In genomic region chr17:17680477-17681186, GRCh38 we compare ENCODE assay signal across 8 cellular contexts. TPM values are rescaled to one million over a fixed set of nuclear protein-coding genes. Genes with fewer than 3 reads are reported as not detected.
DNase-seq lines count a peak whose midpoint lies in the region; ATAC-seq and TF ChIP-seq lines count a peak whose summit lies in the region.

No MANE protein-coding gene starts in this region.

- H3K27me3 Mint-ChIP-seq in endothelial cell (ENCODE audit: unreplicated experiment) (peaks cover 11% of the 10 kb centered on the region), progenitor cell of endocrine pancreas (no peaks in the 10 kb centered on the region)

- peak overlapping the region; percentile 79 for H3K4me3 Mint-ChIP-seq in endothelial cell (ENCODE audit: unreplicated experiment)
- peak overlapping the region; percentile 66 for H3K4me3 Mint-ChIP-seq in progenitor cell of endocrine pancreas (ENCODE audit: low read depth)

- H2AFZ ChIP-seq in PC-9: peak overlapping the region; percentile 69; the same call in 1 of the 2 replicates

- peak overlapping the region; percentile 45 for H3K4me3 ChIP-seq in GM06990 (replicated peaks; ENCODE audit: low read depth, low read length)
- peak overlapping the region; percentile 73; the same call in 1 of the 2 replicates for H3K4me3 ChIP-seq in PC-9

- no peak for TF ChIP-seq CTCF in GM06990 (IDR thresholded peaks at IDR 0.05; ENCODE audit: insufficient read depth, low read length, poor library complexity, severe bottlenecking)
- TF ChIP-seq CTCF in PC-9 (conservative IDR thresholded peaks at IDR 0.05): peak; percentile 69; the same call in 1 of the 2 replicates
- no peak for TF ChIP-seq CTCF in endothelial cell (IDR thresholded peaks at IDR 0.05; ENCODE audit: unreplicated experiment)
- no peak for TF ChIP-seq CTCF in progenitor cell of endocrine pancreas (IDR thresholded peaks at IDR 0.05; ENCODE audit: unreplicated experiment)

- peak overlapping the region; percentile 50 for H3K27ac Mint-ChIP-seq in endothelial cell (ENCODE audit: unreplicated experiment)
- H3K27ac Mint-ChIP-seq in progenitor cell of endocrine pancreas: no peak overlapping the region

- no peaks in the 10 kb centered on the region for H3K9me3 Mint-ChIP-seq in endothelial cell (ENCODE audit: unreplicated experiment)
- H3K9me3 Mint-ChIP-seq in progenitor cell of endocrine pancreas (ENCODE audit: low read depth): no peaks in the 10 kb centered on the region

- H3K9me3 ChIP-seq in PC-9 (ENCODE audit: insufficient read depth, low read depth): no peaks in the 10 kb centered on the region

- H3K4me1 ChIP-seq in PC-9 (replicated peaks; ENCODE audit: insufficient read depth): peaks cover 49% of the 10 kb centered on the region

- intact Hi-C loops in PC-9 (cut with micrococcal nuclease; ENCODE audit: unreplicated experiment): loop anchor here (1.0 to 2.0 kb wide), 5 partner anchors 94 to 352 kb away; no protein-coding TSS in a partner anchor

- no peak overlapping the region for H3K27ac ChIP-seq in PC-9

- H3K4me2 ChIP-seq in PC-9: peak overlapping the region; percentile 85

- ATAC-seq in GM21619 (IDR thresholded peaks at IDR 0.05; ENCODE audit: unreplicated experiment): no peak

- no peaks in the 10 kb centered on the region for H3K27me3 ChIP-seq in GM06990 (replicated peaks; ENCODE audit: control insufficient read depth, insufficient read depth, low read length)
- no peaks in the 10 kb centered on the region for H3K27me3 ChIP-seq in PC-9 (ENCODE audit: insufficient read depth, low read depth)

- H3K4me1 Mint-ChIP-seq in endothelial cell (ENCODE audit: unreplicated experiment) (peaks cover 48% of the 10 kb centered on the region), progenitor cell of endocrine pancreas (ENCODE audit: low read depth) (peaks cover 34% of the 10 kb centered on the region)

- H3K36me3 ChIP-seq in GM06990 (ENCODE audit: control insufficient read depth, insufficient read depth, low read length) (no peaks in the 10 kb centered on the region; the same call in 1 of the 2 replicates), PC-9 (ENCODE audit: low read depth) (no peaks in the 10 kb centered on the region)

- DNase-seq in GM06990 (ENCODE audit: extremely low read depth, insufficient read length) (no peak), PC-9 (no peak), endothelial cell (ENCODE audit: low spot score) (no peak), progenitor cell of endocrine pancreas (ENCODE audit: low spot score, unreplicated experiment) (no peak), germinal center (ENCODE audit: low spot score) (no peak), SK-N-DZ (ENCODE audit: low spot score) (no peak)
- DNase-seq in stimulated activated CD4-positive, alpha-beta T cell treated with anti-CD3 and anti-CD28 coated beads, Interleukin-2, amount 100 ng/mL, for 24 hours: no peak

- H3F3A ChIP-seq in PC-9 (ENCODE audit: insufficient read depth, low read depth): peaks cover 41% of the 10 kb centered on the region

- TSS peak; percentile 8 for BruUV-seq in PC-9 (replicated peaks; lab: Mats Ljungman, UMichigan)

- CTCF ChIA-PET in PC-9 (lab: Charles Lee): interaction anchor here (0.6 to 1.1 kb wide), 2 partner anchors 94 to 109 kb away, joined by 3 to 5 read pairs; no protein-coding TSS in a partner anchor

- peaks cover 8% of the 10 kb centered on the region for H3K36me3 Mint-ChIP-seq in endothelial cell (ENCODE audit: low read depth, unreplicated experiment)
- H3K36me3 Mint-ChIP-seq in progenitor cell of endocrine pancreas (ENCODE audit: insufficient read depth): no peaks in the 10 kb centered on the region

- H3K9me2 ChIP-seq in PC-9 (ENCODE audit: insufficient read depth): no peaks in the 10 kb centered on the region

- H4K20me1 ChIP-seq in PC-9 (ENCODE audit: insufficient read depth): no peaks in the 10 kb centered on the region

- POLR2A ChIA-PET in PC-9 (lab: Charles Lee; ENCODE audit: unreplicated experiment): interaction anchor here (0.6 kb wide), 2 partner anchors 14 to 160 kb away, joined by 6 to 8 read pairs; no protein-coding TSS in a partner anchor

- H3K79me2 ChIP-seq in PC-9 (ENCODE audit: low read depth): peaks cover 41% of the 10 kb centered on the region

RNA-seq across cellular contexts. Expression of gene RAI1, which starts 0.6 kb away (rescaled TPM):
- total RNA-seq in PC-9 (2021) (86.3 and 92.9 TPM in 2 replicates), endothelial cell (ENCODE audit: unreplicated experiment) (46.2 TPM), progenitor cell of endocrine pancreas (69.0 and 75.0 TPM in 2 replicates)
- polyA plus RNA-seq in SK-N-DZ (2014; cell fraction: cytosol; rRNA removed): 18.2 and 22.8 TPM in 2 replicates
- polyA plus RNA-seq in SK-N-DZ (2014; cell fraction: nucleus; rRNA removed): 38.5 and 70.0 TPM in 2 replicates
